ENCODE assay signal across 14 cellular contexts in genomic region chr5:141778211-141778610, GRCh38.
DNase-seq lines count a peak whose midpoint lies in the region; ATAC-seq and TF ChIP-seq lines count a peak whose summit lies in the region.
"Had no signal": no experiment of that assay in that cellular context is flagged by ENCODE, and none has a peak within 500 bp of the region (broad histone marks: within the 10 kb centered on the region; RNA-seq: fewer than 3 reads in every experiment).

No MANE protein-coding gene starts in this region.

- CTCF ChIA-PET in activated CD8-positive, alpha-beta T cell treated with anti-CD3 and anti-CD28 coated beads for 36 hours (lab: Charles Lee) = no interaction called here
- CTCF ChIA-PET in activated CD8-positive, alpha-beta T cell treated with anti-CD3 and anti-CD28 coated beads, Interleukin-2, amount 10 ng/mL, durations not matched to agents 7 days and 5 days (lab: Charles Lee) = no interaction called here
- CTCF ChIA-PET in CD8-positive, alpha-beta memory T cell (lab: Charles Lee) = no interaction called here

- H3K4me1 Mint-ChIP-seq in activated CD8-positive, alpha-beta T cell treated with anti-CD3 and anti-CD28 coated beads for 36 hours (ENCODE audit: low read depth) = peaks cover 10% of the 10 kb centered on the region
- peaks cover 2% of the 10 kb centered on the region for H3K4me1 Mint-ChIP-seq in activated CD8-positive, alpha-beta T cell treated with anti-CD3 and anti-CD28 coated beads, Interleukin-2, amount 10 ng/mL, durations not matched to agents 7 days and 5 days (ENCODE audit: low read depth)
- H3K4me1 Mint-ChIP-seq in CD8-positive, alpha-beta memory T cell = no peaks in the 10 kb centered on the region
- H3K4me1 Mint-ChIP-seq: B cell had no signal

- H3K27me3 Mint-ChIP-seq in activated CD8-positive, alpha-beta T cell treated with anti-CD3 and anti-CD28 coated beads for 36 hours = peaks cover 5% of the 10 kb centered on the region
- H3K27me3 Mint-ChIP-seq in activated CD8-positive, alpha-beta T cell treated with anti-CD3 and anti-CD28 coated beads, Interleukin-2, amount 10 ng/mL, durations not matched to agents 7 days and 5 days (ENCODE audit: low read depth) = peaks cover 4% of the 10 kb centered on the region
- peaks cover 1 to 19% of the 10 kb centered on the region in 2 donors for H3K27me3 Mint-ChIP-seq in CD8-positive, alpha-beta memory T cell

- no peak overlapping the region for H3K4me3 ChIP-seq in CD8-positive, alpha-beta memory T cell (ENCODE audit: low read length)
- H3K4me3 ChIP-seq: PC-9 had no signal

- POLR2A ChIA-PET in activated CD8-positive, alpha-beta T cell treated with anti-CD3 and anti-CD28 coated beads for 36 hours (lab: Charles Lee) = no interaction called here
- POLR2A ChIA-PET in activated CD8-positive, alpha-beta T cell treated with anti-CD3 and anti-CD28 coated beads, Interleukin-2, amount 10 ng/mL, durations not matched to agents 7 days and 5 days (lab: Charles Lee) = no interaction called here
- POLR2A ChIA-PET in CD8-positive, alpha-beta memory T cell (lab: Charles Lee) = no interaction called here

- intact Hi-C loops in activated CD8-positive, alpha-beta T cell treated with anti-CD3 and anti-CD28 coated beads for 36 hours (cut with micrococcal nuclease) = no loop called here
- intact Hi-C loops in head of caudate nucleus (cut with DNase I) = no loop called here

- no peaks in the 10 kb centered on the region for H3K4me1 ChIP-seq in CD8-positive, alpha-beta memory T cell (ENCODE audit: insufficient read depth, low read length)

- H3K27ac Mint-ChIP-seq in activated CD8-positive, alpha-beta T cell treated with anti-CD3 and anti-CD28 coated beads for 36 hours = no peak overlapping the region
- no peak overlapping the region for H3K27ac Mint-ChIP-seq in activated CD8-positive, alpha-beta T cell treated with anti-CD3 and anti-CD28 coated beads, Interleukin-2, amount 10 ng/mL, durations not matched to agents 7 days and 5 days
- no peak overlapping the region for H3K27ac Mint-ChIP-seq in CD8-positive, alpha-beta memory T cell
- H3K27ac Mint-ChIP-seq: B cell, HFFc6, naive B cell had no signal

- peak; percentile 11 for DNase-seq in activated CD8-positive, alpha-beta T cell treated with anti-CD3 and anti-CD28 coated beads for 36 hours
- DNase-seq in activated CD8-positive, alpha-beta T cell treated with anti-CD3 and anti-CD28 coated beads, Interleukin-2, amount 10 ng/mL, durations not matched to agents 7 days and 5 days = no peak
- peak in 28 of 42 donors; percentile 30 to 85 (median 56) for DNase-seq in head of caudate nucleus
- DNase-seq in CD8-positive, alpha-beta memory T cell = no peak
- DNase-seq: activated CD4-positive, alpha-beta T cell treated with anti-CD3 and anti-CD28 coated beads, Interleukin-2, amount 50 U/mL, for 1 hour; brain microvascular endothelial cell; HFFc6; naive B cell had no signal

- no peaks in the 10 kb centered on the region for H3K9me3 ChIP-seq in CD8-positive, alpha-beta memory T cell (ENCODE audit: low read length)

- H3K36me3 ChIP-seq in CD8-positive, alpha-beta memory T cell (ENCODE audit: insufficient read depth, low read length) = no peaks in the 10 kb centered on the region
- H3K36me3 ChIP-seq: brain microvascular endothelial cell had no signal

- peak; percentile 56 for ATAC-seq in activated CD8-positive, alpha-beta T cell treated with anti-CD3 and anti-CD28 coated beads for 36 hours
- no peak for ATAC-seq in activated CD8-positive, alpha-beta T cell treated with anti-CD3 and anti-CD28 coated beads, Interleukin-2, amount 10 ng/mL, durations not matched to agents 7 days and 5 days
- ATAC-seq in SK-N-SH treated with all-trans-retinoic acid at 6 μM for 48 hours (peak; percentile 96), HG02970 (IDR thresholded peaks at IDR 0.05; ENCODE audit: low FRiP score, unreplicated experiment) (no peak), GM19328 (IDR thresholded peaks at IDR 0.05; ENCODE audit: unreplicated experiment) (no peak)

- no peaks in the 10 kb centered on the region for H3K27me3 ChIP-seq in CD8-positive, alpha-beta memory T cell (ENCODE audit: insufficient read depth, low read length, poor library complexity, severe bottlenecking)

- no peak overlapping the region for H3K4me3 Mint-ChIP-seq in activated CD8-positive, alpha-beta T cell treated with anti-CD3 and anti-CD28 coated beads for 36 hours
- H3K4me3 Mint-ChIP-seq in activated CD8-positive, alpha-beta T cell treated with anti-CD3 and anti-CD28 coated beads, Interleukin-2, amount 10 ng/mL, durations not matched to agents 7 days and 5 days = no peak overlapping the region
- no peak overlapping the region for H3K4me3 Mint-ChIP-seq in CD8-positive, alpha-beta memory T cell
- H3K4me3 Mint-ChIP-seq: B cell, HFFc6, naive B cell had no signal

- TF ChIP-seq CTCF in activated CD8-positive, alpha-beta T cell treated with anti-CD3 and anti-CD28 coated beads for 36 hours (IDR thresholded peaks at IDR 0.05) = no peak

- no peaks in the 10 kb centered on the region for H3K9me3 Mint-ChIP-seq in activated CD8-positive, alpha-beta T cell treated with anti-CD3 and anti-CD28 coated beads for 36 hours
- no peaks in the 10 kb centered on the region for H3K9me3 Mint-ChIP-seq in activated CD8-positive, alpha-beta T cell treated with anti-CD3 and anti-CD28 coated beads, Interleukin-2, amount 10 ng/mL, durations not matched to agents 7 days and 5 days (ENCODE audit: insufficient read depth)
- no peaks in the 10 kb centered on the region for H3K9me3 Mint-ChIP-seq in CD8-positive, alpha-beta memory T cell
- H3K9me3 Mint-ChIP-seq: HFFc6 had no signal

- H3K36me3 Mint-ChIP-seq in activated CD8-positive, alpha-beta T cell treated with anti-CD3 and anti-CD28 coated beads for 36 hours (ENCODE audit: low read depth) = no peaks in the 10 kb centered on the region
- no peaks in the 10 kb centered on the region for H3K36me3 Mint-ChIP-seq in activated CD8-positive, alpha-beta T cell treated with anti-CD3 and anti-CD28 coated beads, Interleukin-2, amount 10 ng/mL, durations not matched to agents 7 days and 5 days (ENCODE audit: low read depth)
- no peaks in the 10 kb centered on the region for H3K36me3 Mint-ChIP-seq in CD8-positive, alpha-beta memory T cell
- H3K36me3 Mint-ChIP-seq: naive B cell had no signal

- peak overlapping the region; percentile 65 for H3K27ac ChIP-seq in temporal lobe (ENCODE audit: low read depth, low read length)
- no peak overlapping the region for H3K27ac ChIP-seq in CD8-positive, alpha-beta memory T cell (ENCODE audit: low read depth, low read length)
- H3K27ac ChIP-seq: brain microvascular endothelial cell, PC-9 had no signal

TF ChIP-seq in SK-N-SH treated with all-trans-retinoic acid at 6 μM for 48 hours, 23 proteins besides CTCF, POLR2A, EP300 and RAD21 (continues in another document):
- TF ChIP-seq ZC3H10 (CRISPR knock-in tag; IDR thresholded peaks at IDR 0.05) (no peak), ZNF565 (CRISPR knock-in tag; conservative IDR thresholded peaks at IDR 0.05; ENCODE audit: low read depth) (no peak), TOX (CRISPR knock-in tag; IDR thresholded peaks at IDR 0.05; ENCODE audit: borderline replicate concordance) (no peak), ZFP3 (CRISPR knock-in tag; IDR thresholded peaks at IDR 0.05) (0 out of 2 replicates have a peak, but pooled peaks have one; percentile 31)
- TF ChIP-seq, protein P1, sequence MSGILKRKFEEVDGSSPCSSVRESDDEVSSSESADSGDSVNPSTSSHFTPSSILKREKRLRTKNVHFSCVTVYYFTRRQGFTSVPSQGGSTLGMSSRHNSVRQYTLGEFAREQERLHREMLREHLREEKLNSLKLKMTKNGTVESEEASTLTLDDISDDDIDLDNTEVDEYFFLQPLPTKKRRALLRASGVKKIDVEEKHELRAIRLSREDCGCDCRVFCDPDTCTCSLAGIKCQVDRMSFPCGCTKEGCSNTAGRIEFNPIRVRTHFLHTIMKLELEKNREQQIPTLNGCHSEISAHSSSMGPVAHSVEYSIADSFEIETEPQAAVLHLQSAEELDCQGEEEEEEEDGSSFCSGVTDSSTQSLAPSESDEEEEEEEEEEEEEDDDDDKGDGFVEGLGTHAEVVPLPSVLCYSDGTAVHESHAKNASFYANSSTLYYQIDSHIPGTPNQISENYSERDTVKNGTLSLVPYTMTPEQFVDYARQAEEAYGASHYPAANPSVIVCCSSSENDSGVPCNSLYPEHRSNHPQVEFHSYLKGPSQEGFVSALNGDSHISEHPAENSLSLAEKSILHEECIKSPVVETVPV (CRISPR knock-in tag; IDR thresholded peaks at IDR 0.05) = no peak
- TF ChIP-seq, protein P2, sequence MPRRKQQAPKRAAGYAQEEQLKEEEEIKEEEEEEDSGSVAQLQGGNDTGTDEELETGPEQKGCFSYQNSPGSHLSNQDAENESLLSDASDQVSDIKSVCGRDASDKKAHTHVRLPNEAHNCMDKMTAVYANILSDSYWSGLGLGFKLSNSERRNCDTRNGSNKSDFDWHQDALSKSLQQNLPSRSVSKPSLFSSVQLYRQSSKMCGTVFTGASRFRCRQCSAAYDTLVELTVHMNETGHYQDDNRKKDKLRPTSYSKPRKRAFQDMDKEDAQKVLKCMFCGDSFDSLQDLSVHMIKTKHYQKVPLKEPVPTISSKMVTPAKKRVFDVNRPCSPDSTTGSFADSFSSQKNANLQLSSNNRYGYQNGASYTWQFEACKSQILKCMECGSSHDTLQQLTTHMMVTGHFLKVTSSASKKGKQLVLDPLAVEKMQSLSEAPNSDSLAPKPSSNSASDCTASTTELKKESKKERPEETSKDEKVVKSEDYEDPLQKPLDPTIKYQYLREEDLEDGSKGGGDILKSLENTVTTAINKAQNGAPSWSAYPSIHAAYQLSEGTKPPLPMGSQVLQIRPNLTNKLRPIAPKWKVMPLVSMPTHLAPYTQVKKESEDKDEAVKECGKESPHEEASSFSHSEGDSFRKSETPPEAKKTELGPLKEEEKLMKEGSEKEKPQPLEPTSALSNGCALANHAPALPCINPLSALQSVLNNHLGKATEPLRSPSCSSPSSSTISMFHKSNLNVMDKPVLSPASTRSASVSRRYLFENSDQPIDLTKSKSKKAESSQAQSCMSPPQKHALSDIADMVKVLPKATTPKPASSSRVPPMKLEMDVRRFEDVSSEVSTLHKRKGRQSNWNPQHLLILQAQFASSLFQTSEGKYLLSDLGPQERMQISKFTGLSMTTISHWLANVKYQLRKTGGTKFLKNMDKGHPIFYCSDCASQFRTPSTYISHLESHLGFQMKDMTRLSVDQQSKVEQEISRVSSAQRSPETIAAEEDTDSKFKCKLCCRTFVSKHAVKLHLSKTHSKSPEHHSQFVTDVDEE (CRISPR knock-in tag; IDR thresholded peaks at IDR 0.05) = no peak

Comparison
In these comparisons a context has a peak if more than half of its experiments do, and no peak if none do; other contexts are left out.
1. ATAC-seq: peak in activated CD8-positive, alpha-beta T cell treated with anti-CD3 and anti-CD28 coated beads for 36 hours (single experiment) and SK-N-SH treated with all-trans-retinoic acid at 6 μM for 48 hours (single experiment); none in activated CD8-positive, alpha-beta T cell treated with anti-CD3 and anti-CD28 coated beads, Interleukin-2, amount 10 ng/mL, durations not matched to agents 7 days and 5 days (single experiment), HG02970 (single experiment) and GM19328 (single experiment).
2. DNase-seq: peak in activated CD8-positive, alpha-beta T cell treated with anti-CD3 and anti-CD28 coated beads for 36 hours (single experiment) and head of caudate nucleus (28 of 42); none in activated CD8-positive, alpha-beta T cell treated with anti-CD3 and anti-CD28 coated beads, Interleukin-2, amount 10 ng/mL, durations not matched to agents 7 days and 5 days (single experiment) and CD8-positive, alpha-beta memory T cell (0 of 5).